In the genomic region with DNA sequence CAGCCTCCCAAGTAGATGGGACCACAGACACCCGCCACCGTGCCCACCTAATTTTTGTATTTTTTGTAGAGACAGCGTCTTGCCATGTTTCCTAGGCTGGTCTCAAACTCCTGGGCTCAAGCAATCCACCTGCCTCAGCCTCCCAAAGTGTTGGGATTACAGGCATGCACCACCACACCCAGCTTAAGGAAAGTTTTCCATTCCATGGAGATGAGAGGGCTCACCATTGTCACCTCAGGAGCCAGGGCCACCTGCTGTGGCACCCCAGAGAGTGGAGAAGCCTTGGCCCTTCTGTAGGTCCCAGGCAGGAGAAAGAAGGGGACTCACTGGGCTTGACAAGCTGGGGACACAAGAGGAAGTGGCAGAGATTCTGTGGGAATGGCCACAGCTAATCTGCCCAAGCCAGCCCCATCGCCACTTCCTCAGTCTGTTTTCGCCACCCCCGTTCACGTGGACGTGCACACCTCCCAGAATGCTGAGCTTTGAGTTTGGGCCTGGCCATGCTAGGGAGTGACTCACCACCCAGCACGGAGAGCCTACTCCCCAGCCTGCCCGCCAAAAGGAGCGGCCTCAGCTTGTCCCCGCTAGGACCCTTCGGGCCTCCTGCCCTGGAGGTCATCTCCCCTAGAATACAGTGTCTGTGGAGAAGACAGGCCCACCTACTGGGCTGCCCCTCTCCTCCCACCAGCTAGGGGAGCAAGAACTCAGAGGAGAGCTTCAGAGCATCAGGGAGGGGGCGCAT, we compare ENCODE assay signal across 8 cellular contexts. TPM values are rescaled to one million over a fixed set of nuclear protein-coding genes. Genes with fewer than 3 reads are reported as not detected.
DNase-seq lines count a peak whose midpoint lies in the region; ATAC-seq, FAIRE-seq and TF ChIP-seq lines count a peak whose summit lies in the region.

No MANE protein-coding gene starts in this region.

- no peak for ATAC-seq in HG03442 (IDR thresholded peaks at IDR 0.05; ENCODE audit: unreplicated experiment)

- peak overlapping the region; percentile 75 for H3K27ac Mint-ChIP-seq in activated CD4-positive, alpha-beta T cell treated with anti-CD3 and anti-CD28 coated beads, Interleukin-2, amount 10 ng/mL, durations not matched to agents 24 days and 14 days

- H3K4me3 ChIP-seq in kidney (ENCODE audit: low read length in 2 of 2), result no peak overlapping the region
- peak overlapping the region in 2 of 5 donors; percentile 11 to 38 for H3K4me3 ChIP-seq in subcutaneous abdominal adipose tissue (ENCODE audit: low read depth in 1 of 5, low read length in 5 of 5)

- peaks cover 50% of the 10 kb centered on the region for H3K4me1 Mint-ChIP-seq in activated CD4-positive, alpha-beta T cell treated with anti-CD3 and anti-CD28 coated beads, Interleukin-2, amount 10 ng/mL, durations not matched to agents 24 days and 14 days

- peak; percentile 67 for DNase-seq in activated CD4-positive, alpha-beta T cell treated with anti-CD3 and anti-CD28 coated beads, Interleukin-2, amount 10 ng/mL, durations not matched to agents 24 days and 14 days
- no peak for DNase-seq in activated CD4-positive, alpha-beta T cell treated with anti-CD3 and anti-CD28 coated beads, Interleukin-2, amount 50 U/mL, for 1 hour
- peak in 47 of 56 donors; percentile 17 to 76 (median 47) for DNase-seq in amygdala (lab: John Stamatoyannopoulos, UW)
- DNase-seq in kidney, result peak; percentile 83
- no peak for DNase-seq in GM19238 (ENCODE audit: insufficient read length, low spot score)
- DNase-seq in NAMALWA (ENCODE audit: low spot score), result no peak

- H3K9me3 Mint-ChIP-seq in activated CD4-positive, alpha-beta T cell treated with anti-CD3 and anti-CD28 coated beads, Interleukin-2, amount 10 ng/mL, durations not matched to agents 24 days and 14 days, result no peaks in the 10 kb centered on the region

- no peaks in the 10 kb centered on the region for H3K27me3 ChIP-seq in subcutaneous abdominal adipose tissue (ENCODE audit: control insufficient read depth in 5 of 5, insufficient read depth in 4 of 5, low read length in 5 of 5)

- H3K9me3 ChIP-seq in kidney (ENCODE audit: control insufficient read depth in 1 of 2, low read length in 2 of 2) (no peaks in the 10 kb centered on the region), subcutaneous abdominal adipose tissue (ENCODE audit: control insufficient read depth in 5 of 5, low read length in 5 of 5) (no peaks in the 10 kb centered on the region)

- H3K36me3 Mint-ChIP-seq in activated CD4-positive, alpha-beta T cell treated with anti-CD3 and anti-CD28 coated beads, Interleukin-2, amount 10 ng/mL, durations not matched to agents 24 days and 14 days (ENCODE audit: low read depth), result peaks cover 3% of the 10 kb centered on the region

- H3K27ac ChIP-seq in kidney (ENCODE audit: low read depth in 2 of 2, low read length in 2 of 2) (peak overlapping the region; percentile 47 to 70), subcutaneous abdominal adipose tissue (ENCODE audit: low read depth, low read length) (peak overlapping the region; percentile 93)

- H3K36me3 ChIP-seq in kidney (ENCODE audit: control insufficient read depth in 1 of 2, insufficient read depth in 2 of 2, low read length in 2 of 2) (no peaks in the 10 kb centered on the region), subcutaneous abdominal adipose tissue (ENCODE audit: control insufficient read depth in 5 of 5, insufficient read depth in 5 of 5, low read length in 5 of 5) (peaks cover 0 to 2% (median under 1%) of the 10 kb centered on the region in 5 donors)

- peaks cover 26 to 42% of the 10 kb centered on the region in 2 donors for H3K4me1 ChIP-seq in kidney (ENCODE audit: control insufficient read depth in 1 of 2, insufficient read depth in 1 of 2, low read depth in 1 of 2, low read length in 2 of 2)
- H3K4me1 ChIP-seq in subcutaneous abdominal adipose tissue (ENCODE audit: control insufficient read depth in 5 of 5, insufficient read depth in 5 of 5, low read length in 5 of 5), result peaks cover 28 to 91% (median 84%) of the 10 kb centered on the region in 5 donors

- TF ChIP-seq CTCF in kidney (IDR thresholded peaks at IDR 0.05; ENCODE audit: borderline replicate concordance, extremely low read depth, insufficient read depth), result no peak

- intact Hi-C loops in activated CD4-positive, alpha-beta T cell treated with anti-CD3 and anti-CD28 coated beads, Interleukin-2, amount 10 ng/mL, durations not matched to agents 24 days and 14 days (cut with micrococcal nuclease), result no loop called here
- intact Hi-C loops in kidney (cut with DNase I), result no loop called here

- peak overlapping the region in 1 of 2 donors; percentile 49 for H3K9ac ChIP-seq in kidney (ENCODE audit: low read length in 2 of 2)
- peak overlapping the region in 3 of 5 donors; percentile 39 to 72 (median 56) for H3K9ac ChIP-seq in subcutaneous abdominal adipose tissue (ENCODE audit: low read length in 5 of 5)

- FAIRE-seq in kidney (lab: Jason Lieb, UNC), result no peak

- H3K4me3 Mint-ChIP-seq in activated CD4-positive, alpha-beta T cell treated with anti-CD3 and anti-CD28 coated beads, Interleukin-2, amount 10 ng/mL, durations not matched to agents 24 days and 14 days, result no peak overlapping the region

- no peaks in the 10 kb centered on the region for H3K27me3 Mint-ChIP-seq in activated CD4-positive, alpha-beta T cell treated with anti-CD3 and anti-CD28 coated beads, Interleukin-2, amount 10 ng/mL, durations not matched to agents 24 days and 14 days

RNA-seq across cellular contexts. Expression of gene SLC35F6, which starts 4.8 kb away (rescaled TPM):
- total RNA-seq in activated CD4-positive, alpha-beta T cell treated with anti-CD3 and anti-CD28 coated beads, Interleukin-2, amount 10 ng/mL, durations not matched to agents 24 days and 14 days, result 10.5 and 11.5 TPM in 2 replicates
- total RNA-seq in kidney, result 63.7 TPM
- 43.1 TPM for polyA plus RNA-seq in kidney (ENCODE audit: insufficient read depth, low read depth, low replicate concordance)

RNA-seq across cellular contexts. Expression of gene CENPA, which starts 16.9 kb away (rescaled TPM):
- 21.8 and 23.6 TPM in 2 replicates for total RNA-seq in activated CD4-positive, alpha-beta T cell treated with anti-CD3 and anti-CD28 coated beads, Interleukin-2, amount 10 ng/mL, durations not matched to agents 24 days and 14 days
- 0.63 TPM for total RNA-seq in kidney
- not detected for polyA plus RNA-seq in kidney (ENCODE audit: insufficient read depth, low read depth, low replicate concordance)

Comparison
In these comparisons a context has a peak if more than half of its experiments do, and no peak if none do; other contexts are left out.
1. DNase-seq: peak in activated CD4-positive, alpha-beta T cell treated with anti-CD3 and anti-CD28 coated beads, Interleukin-2, amount 10 ng/mL, durations not matched to agents 24 days and 14 days (single experiment), amygdala (47 of 56) and kidney (single experiment); none in activated CD4-positive, alpha-beta T cell treated with anti-CD3 and anti-CD28 coated beads, Interleukin-2, amount 50 U/mL, for 1 hour (single experiment), GM19238 (single experiment) and NAMALWA (single experiment).
2. RNA of gene CENPA, which starts 16.9 kb away (total RNA-seq): 21.8 to 23.6 TPM in activated CD4-positive, alpha-beta T cell treated with anti-CD3 and anti-CD28 coated beads, Interleukin-2, amount 10 ng/mL, durations not matched to agents 24 days and 14 days; 0.63 TPM in kidney (single experiment); every median in the first group is over 10 times any median in the second.